Comparison of ENCODE assay signal across 24 cellular contexts in genomic region chr10:71442859-71443570, GRCh38. TPM values are rescaled to one million over a fixed set of nuclear protein-coding genes. Genes with fewer than 3 reads are reported as not detected.
"Had no signal": no experiment of that assay in that cellular context is flagged by ENCODE, and none has a peak within 500 bp of the region (broad histone marks: within the 10 kb centered on the region; RNA-seq: fewer than 3 reads in every experiment).

No MANE protein-coding gene starts in this region.

- H3K4me2 ChIP-seq: SK-N-SH had no signal

- H3K4me3 ChIP-seq: MG63 had no signal

- H3K27ac ChIP-seq: RWPE1 had no signal

- H3K9me3 ChIP-seq: MG63, SK-N-SH had no signal

- H3K9ac ChIP-seq: SK-N-SH had no signal

- H3K27me3 ChIP-seq: MG63 had no signal

- DNase-seq: IMR-90, Karpas-422, KG1, MG63, NCI-H1092, NCI-H1105 treated with DMSO at 0.1 percent for 48 hours, NCI-H1417 treated with DMSO at 0.1 percent for 48 hours, NCI-H146, NCI-H187, NCI-H2029, NCI-H2081 treated with DMSO at 0.1 percent for 48 hours, NCI-H2171, NCI-H226, NCI-H446, NCI-H510A, NCI-H524 treated with DMSO at 0.1 percent for 48 hours, NCI-H69, NCI-H774, PC-3, SHP77, SK-N-SH had no signal

- H3K36me3 ChIP-seq: MG63 had no signal

- FAIRE-seq: HepG2 had no signal

- ATAC-seq: HepG2, Panc1, PC-3 had no signal

RNA-seq across cellular contexts. Expression of gene CDH23, which starts 46.3 kb away (rescaled TPM):
- total RNA-seq: HepG2, PC-3 had no signal
